1 cellular context compared by ENCODE assay signal in genomic region chr15:51681303-51681963, GRCh38.
TF ChIP-seq lines count a peak whose summit lies in the region.

TSS of gene SCG3 (plus strand) at chr15:51681503. CDS start at chr15:51681756, 253 bp downstream.

TF ChIP-seq in HEK293, 187 proteins besides CTCF, POLR2A, EP300 and RAD21 (continued from another document and continues in another):
- TF ChIP-seq MYNN (tag by site-specific recombination; IDR thresholded peaks at IDR 0.05; ENCODE audit: borderline replicate concordance) (no peak), ZNF223 (tag by site-specific recombination; IDR thresholded peaks at IDR 0.05) (no peak), ZNF16 (tag by site-specific recombination; IDR thresholded peaks at IDR 0.05; ENCODE audit: low read depth) (no peak), ZSCAN5A (tag by site-specific recombination; IDR thresholded peaks at IDR 0.05) (no peak), PRDM4 (tag by site-specific recombination; IDR thresholded peaks at IDR 0.05) (no peak), ZNF302 (tag by site-specific recombination; IDR thresholded peaks at IDR 0.05; ENCODE audit: low read depth) (no peak), ZNF341 (tag by site-specific recombination; IDR thresholded peaks at IDR 0.05; ENCODE audit: low read depth) (peak; percentile 58), ZNF202 (tag by site-specific recombination; IDR thresholded peaks at IDR 0.05; ENCODE audit: borderline replicate concordance) (no peak), ZNF830 (tag by site-specific recombination; IDR thresholded peaks at IDR 0.05; ENCODE audit: low read depth) (no peak), ZBTB17 (tag by site-specific recombination; IDR thresholded peaks at IDR 0.05) (peak; percentile 69; the same call in 1 of the 2 replicates), ZNF10 (tag by site-specific recombination; IDR thresholded peaks at IDR 0.05) (peak; percentile 88), ZNF138 (tag by site-specific recombination; IDR thresholded peaks at IDR 0.05; ENCODE audit: borderline replicate concordance) (no peak), ZNF19 (tag by site-specific recombination; IDR thresholded peaks at IDR 0.05; ENCODE audit: low read depth) (no peak), ZNF837 (tag by site-specific recombination; IDR thresholded peaks at IDR 0.05) (no peak), SALL2 (tag by site-specific recombination; IDR thresholded peaks at IDR 0.05; ENCODE audit: borderline replicate concordance) (no peak), MZF1 (tag by site-specific recombination; IDR thresholded peaks at IDR 0.05; ENCODE audit: borderline replicate concordance) (0 out of 2 replicates have a peak, but pooled peaks have one; percentile 19), ZBTB48 (tag by site-specific recombination; IDR thresholded peaks at IDR 0.05) (peak; percentile 77), AEBP2 (tag by site-specific recombination; IDR thresholded peaks at IDR 0.05; ENCODE audit: borderline replicate concordance) (no peak), YY2 (tag by site-specific recombination; IDR thresholded peaks at IDR 0.05) (no peak), ZNF645 (tag by site-specific recombination; IDR thresholded peaks at IDR 0.05) (no peak), ZNF701 (tag by site-specific recombination; IDR thresholded peaks at IDR 0.05) (no peak), KLF17 (tag by site-specific recombination; IDR thresholded peaks at IDR 0.05) (peak; percentile 77), ZNF473 (tag by site-specific recombination; IDR thresholded peaks at IDR 0.05) (no peak), GLIS1 (tag by site-specific recombination; IDR thresholded peaks at IDR 0.05) (peak; percentile 61), ZNF211 (tag by site-specific recombination; IDR thresholded peaks at IDR 0.05; ENCODE audit: low read depth) (no peak), KLF10 (tag by site-specific recombination; IDR thresholded peaks at IDR 0.05) (peak; percentile 51; the same call in 1 of the 2 replicates), ZNF791 (tag by site-specific recombination; IDR thresholded peaks at IDR 0.05) (no peak), ZNF148 (tag by site-specific recombination; IDR thresholded peaks at IDR 0.05; ENCODE audit: borderline replicate concordance) (no peak), ZNF132 (tag by site-specific recombination; IDR thresholded peaks at IDR 0.05; ENCODE audit: borderline replicate concordance) (no peak), BCL11B (tag by site-specific recombination; IDR thresholded peaks at IDR 0.05; ENCODE audit: low read depth) (no peak), ZNF423 (tag by site-specific recombination; IDR thresholded peaks at IDR 0.05) (no peak), ZNF530 (tag by site-specific recombination; IDR thresholded peaks at IDR 0.05; ENCODE audit: low read depth) (no peak), EGR2 (tag by site-specific recombination; IDR thresholded peaks at IDR 0.05; ENCODE audit: low read depth) (no peak), ZBTB1 (tag by site-specific recombination; IDR thresholded peaks at IDR 0.05) (no peak), ZNF449 (tag by site-specific recombination; IDR thresholded peaks at IDR 0.05) (no peak), BCL6B (tag by site-specific recombination; IDR thresholded peaks at IDR 0.05) (no peak), ZNF416 (tag by site-specific recombination; IDR thresholded peaks at IDR 0.05) (no peak), ZNF280C (tag by site-specific recombination; IDR thresholded peaks at IDR 0.05) (no peak), ZNF560 (tag by site-specific recombination; IDR thresholded peaks at IDR 0.05; ENCODE audit: borderline replicate concordance) (no peak), ZNF596 (tag by site-specific recombination; IDR thresholded peaks at IDR 0.05) (no peak), ZNF585B (tag by site-specific recombination; IDR thresholded peaks at IDR 0.05) (no peak), ZNF366 (tag by site-specific recombination; conservative IDR thresholded peaks at IDR 0.05) (peak; percentile 66), GFI1B (tag by site-specific recombination; IDR thresholded peaks at IDR 0.05) (no peak), ZNF23 (tag by site-specific recombination; IDR thresholded peaks at IDR 0.05; ENCODE audit: borderline replicate concordance) (no peak), KLF9 (tag by site-specific recombination; IDR thresholded peaks at IDR 0.05; ENCODE audit: low read depth) (no peak; the same call in 1 of the 2 replicates), SETDB1 (IDR thresholded peaks at IDR 0.05; ENCODE audit: insufficient read length, low read length) (no peak), ZNF350 (tag by site-specific recombination; IDR thresholded peaks at IDR 0.05) (no peak), ZNF555 (tag by site-specific recombination; conservative IDR thresholded peaks at IDR 0.05) (no peak), ZFP3 (tag by site-specific recombination; IDR thresholded peaks at IDR 0.05; ENCODE audit: low read depth) (no peak), ZNF514 (tag by site-specific recombination; IDR thresholded peaks at IDR 0.05) (no peak)
- TF ChIP-seq, protein P1, sequence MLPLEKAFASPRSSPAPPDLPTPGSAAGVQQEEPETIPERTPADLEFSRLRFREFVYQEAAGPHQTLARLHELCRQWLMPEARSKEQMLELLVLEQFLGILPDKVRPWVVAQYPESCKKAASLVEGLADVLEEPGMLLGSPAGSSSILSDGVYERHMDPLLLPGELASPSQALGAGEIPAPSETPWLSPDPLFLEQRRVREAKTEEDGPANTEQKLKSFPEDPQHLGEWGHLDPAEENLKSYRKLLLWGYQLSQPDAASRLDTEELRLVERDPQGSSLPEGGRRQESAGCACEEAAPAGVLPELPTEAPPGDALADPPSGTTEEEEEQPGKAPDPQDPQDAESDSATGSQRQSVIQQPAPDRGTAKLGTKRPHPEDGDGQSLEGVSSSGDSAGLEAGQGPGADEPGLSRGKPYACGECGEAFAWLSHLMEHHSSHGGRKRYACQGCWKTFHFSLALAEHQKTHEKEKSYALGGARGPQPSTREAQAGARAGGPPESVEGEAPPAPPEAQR (tag by site-specific recombination; IDR thresholded peaks at IDR 0.05): no peak
